9 cellular contexts compared by ENCODE assay signal in genomic region chr12:18861287-18861858, GRCh38.
A peak's percentile ranks its signal among the peaks of the same experiment; 100 is the strongest.
DNase-seq lines count a peak whose midpoint lies in the region; ATAC-seq, FAIRE-seq and TF ChIP-seq lines count a peak whose summit lies in the region.
"Had no signal": no experiment of that assay in that cellular context is flagged by ENCODE, and none has a peak within 500 bp of the region (broad histone marks: within the 10 kb centered on the region; RNA-seq: fewer than 3 reads in every experiment).

No MANE protein-coding gene starts in this region.

- H3K36me3 ChIP-seq in GM23248 (ENCODE audit: low read depth), result no peaks in the 10 kb centered on the region
- H3K36me3 ChIP-seq in gastroesophageal sphincter, result no peaks in the 10 kb centered on the region

- H3K27ac ChIP-seq in GM23248, result no peak overlapping the region
- no peak overlapping the region for H3K27ac ChIP-seq in gastroesophageal sphincter
- H3K27ac ChIP-seq: epithelial cell of prostate had no signal

- H3K27me3 ChIP-seq in GM23248 (replicated peaks; ENCODE audit: insufficient read depth) (no peaks in the 10 kb centered on the region), gastroesophageal sphincter (no peaks in the 10 kb centered on the region)

- FAIRE-seq in GM12892 (lab: Jason Lieb, UNC), result no peak

- no peak for TF ChIP-seq POLR2A in gastroesophageal sphincter (IDR thresholded peaks at IDR 0.05)
- TF ChIP-seq POLR2A in GM12892 (IDR thresholded peaks at IDR 0.05; ENCODE audit: low read depth, low read length), result no peak

- H2AFZ ChIP-seq in GM23248, result no peak overlapping the region

- in situ Hi-C loops in ACHN (cut with HindIII; ENCODE audit: low pct_ligation_motif_present, low pct_unique_long_range_greater_than_20kb, low sequenced_read_pairs) (no loop called here), GM23248 (cut with MboI) (no loop called here)

- H4K20me1 ChIP-seq in GM23248 (ENCODE audit: insufficient read depth), result no peaks in the 10 kb centered on the region

- peak; percentile 27 to 54 (median 44) for TF ChIP-seq CTCF in gastroesophageal sphincter (IDR thresholded peaks at IDR 0.05)

- no peaks in the 10 kb centered on the region for H3K79me2 ChIP-seq in GM23248 (ENCODE audit: insufficient read depth)

- peaks cover 14% of the 10 kb centered on the region for H3K4me1 ChIP-seq in GM23248 (ENCODE audit: insufficient read depth)
- peaks cover 0 to 13% (median 2%) of the 10 kb centered on the region in 3 donors for H3K4me1 ChIP-seq in gastroesophageal sphincter

- H3K9me3 ChIP-seq in GM23248 (ENCODE audit: low read depth) (no peaks in the 10 kb centered on the region), gastroesophageal sphincter (no peaks in the 10 kb centered on the region)

- 74 to 77% methylated on average over 3 of the region's 3 CpGs for WGBS in GM23248 (ENCODE audit: low coverage in 1 of 2, low lambda C conversion rate in 2 of 2, missing lambda C conversion rate in 2 of 2), 2 experiments
- 74 to 75% methylated on average over 3 of the region's 3 CpGs for WGBS in gastroesophageal sphincter (ENCODE audit: low coverage in 1 of 2), 2 donors

- ATAC-seq in gastroesophageal sphincter (no peak), GM19023 (IDR thresholded peaks at IDR 0.05; ENCODE audit: unreplicated experiment) (no peak), HG03521 (IDR thresholded peaks at IDR 0.05; ENCODE audit: unreplicated experiment) (no peak), GM21717 (IDR thresholded peaks at IDR 0.05; ENCODE audit: unreplicated experiment) (no peak)

- peaks cover 8% of the 10 kb centered on the region; the same call in 1 of the 2 replicates for H3F3A ChIP-seq in GM23248 (ENCODE audit: insufficient read depth)

- no peak overlapping the region for H3K4me3 ChIP-seq in GM23248
- H3K4me3 ChIP-seq in gastroesophageal sphincter, result no peak overlapping the region

- no peak for TF ChIP-seq EP300 in gastroesophageal sphincter (IDR thresholded peaks at IDR 0.05)

- no peaks in the 10 kb centered on the region for H3K9me2 ChIP-seq in GM23248 (ENCODE audit: insufficient read depth)

- no peak overlapping the region for H3K4me2 ChIP-seq in GM23248 (ENCODE audit: unreplicated experiment)

- H3K9ac ChIP-seq in GM23248, result no peak overlapping the region

- DNase-seq in ACHN, result peak; percentile 73
- peak; percentile 28 for DNase-seq in GM23248
- DNase-seq in RPMI7951 (ENCODE audit: low read depth), result peak; percentile 44
- DNase-seq in GM12892 (ENCODE audit: insufficient read length), result no peak
